ENCODE assay signal across 9 cellular contexts in the genomic region with DNA sequence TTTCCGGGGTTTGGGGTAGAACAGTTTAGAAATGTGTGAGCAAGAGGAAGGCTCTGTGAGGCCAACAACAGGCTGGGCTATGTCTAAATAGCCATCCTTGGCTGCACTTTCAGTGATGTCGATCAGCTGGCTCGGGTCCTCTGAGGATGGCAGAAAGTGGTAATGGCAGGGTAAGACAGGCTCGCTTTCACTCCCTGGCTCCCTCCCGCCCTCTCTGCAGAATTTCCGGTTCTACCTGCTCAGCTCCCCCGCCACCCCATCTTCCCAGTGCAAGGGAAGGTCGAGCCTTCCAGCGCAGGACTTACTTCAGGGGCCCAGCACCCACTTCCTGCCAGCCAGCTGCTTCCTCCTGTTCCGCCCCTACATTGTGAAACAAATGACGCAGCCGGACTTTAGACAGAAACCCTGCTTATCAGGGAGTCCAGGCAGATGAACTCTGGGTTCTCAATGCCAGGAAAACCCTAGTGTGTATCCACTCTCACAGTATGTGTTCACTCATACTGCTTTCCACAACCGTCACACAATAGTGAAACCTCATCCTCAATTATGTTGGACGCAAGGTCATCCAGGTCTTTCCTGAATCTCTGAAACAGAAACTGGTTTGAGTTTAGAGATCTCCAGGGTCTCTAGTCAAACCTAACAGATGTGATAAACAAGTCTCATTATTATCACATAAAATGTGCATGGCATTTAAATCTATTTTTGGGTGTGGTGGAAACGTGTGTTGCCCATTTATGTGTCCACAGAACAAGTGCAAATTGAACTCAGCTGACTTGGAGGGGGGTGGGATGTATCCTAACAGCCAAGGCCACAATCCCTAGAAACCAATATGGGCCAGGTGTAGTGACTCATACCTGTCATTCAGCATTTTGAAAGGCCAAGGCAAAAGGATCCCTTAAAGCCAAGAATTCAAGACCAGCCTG. TPM values are rescaled to one million over a fixed set of nuclear protein-coding genes. Genes with fewer than 3 reads are reported as not detected.
DNase-seq lines count a peak whose midpoint lies in the region; ATAC-seq and TF ChIP-seq lines count a peak whose summit lies in the region.
"Had no signal": no experiment of that assay in that cellular context is flagged by ENCODE, and none has a peak within 500 bp of the region (broad histone marks: within the 10 kb centered on the region; RNA-seq: fewer than 3 reads in every experiment).

No MANE protein-coding gene starts in this region.

- peak overlapping the region; percentile 92 for H3K27ac Mint-ChIP-seq in T-helper 2 cell treated with Interferon-gamma antibody and Interleukin-4, amounts not matched to agents 5 μg/mL and 100 μg/mL, for 36 hours

- peak; percentile 81 for ATAC-seq in GM19467 (IDR thresholded peaks at IDR 0.05; ENCODE audit: unreplicated experiment)
- ATAC-seq: HCT116 had no signal

- H3K27ac ChIP-seq in C4-2B (peak overlapping the region; percentile 52), brain microvascular endothelial cell (peak overlapping the region; percentile 3)

- DNase-seq in HT-29 (ENCODE audit: low spot score) = peak; percentile 96
- peak; percentile 81 for DNase-seq in T-helper 2 cell treated with Interferon-gamma antibody and Interleukin-4, amounts not matched to agents 5 μg/mL and 100 μg/mL, for 36 hours (ENCODE audit: low spot score)
- peak; percentile 74 for DNase-seq in brain microvascular endothelial cell
- DNase-seq in islet precursor cell = peak; percentile 78
- peak; percentile 28 to 41 for DNase-seq in stimulated activated CD4-positive, alpha-beta T cell treated with anti-CD3 and anti-CD28 coated beads, Interleukin-1b, Interleukin-23, amount 100 ng/mL, for 4 hours (ENCODE audit: low read depth in 2 of 2)
- no peak for DNase-seq in NCI-H1436 (lab: John Stamatoyannopoulos, UW)

- no peaks in the 10 kb centered on the region for H3K27me3 Mint-ChIP-seq in T-helper 2 cell treated with Interferon-gamma antibody and Interleukin-4, amounts not matched to agents 5 μg/mL and 100 μg/mL, for 36 hours (ENCODE audit: low read depth)

- in situ Hi-C loops in brain microvascular endothelial cell (cut with HindIII; ENCODE audit: low pct_ligation_motif_present, low sequenced_read_pairs) = no loop called here

- peak overlapping the region; percentile 81 for H3K4me3 Mint-ChIP-seq in T-helper 2 cell treated with Interferon-gamma antibody and Interleukin-4, amounts not matched to agents 5 μg/mL and 100 μg/mL, for 36 hours

- H3K9me3 Mint-ChIP-seq in T-helper 2 cell treated with Interferon-gamma antibody and Interleukin-4, amounts not matched to agents 5 μg/mL and 100 μg/mL, for 36 hours = no peaks in the 10 kb centered on the region

- no peaks in the 10 kb centered on the region for H3K36me3 Mint-ChIP-seq in T-helper 2 cell treated with Interferon-gamma antibody and Interleukin-4, amounts not matched to agents 5 μg/mL and 100 μg/mL, for 36 hours (ENCODE audit: low read depth)

- H3K36me3 ChIP-seq in brain microvascular endothelial cell (replicated peaks) = no peaks in the 10 kb centered on the region

- H3K27me3 ChIP-seq in brain microvascular endothelial cell (replicated peaks) = no peaks in the 10 kb centered on the region

- TF ChIP-seq CTCF in C4-2B (conservative IDR thresholded peaks at IDR 0.05) = no peak
- no peak for TF ChIP-seq CTCF in brain microvascular endothelial cell (IDR thresholded peaks at IDR 0.05; ENCODE audit: low read depth, low read length, missing control alignments)

- no peak overlapping the region for H3K4me3 ChIP-seq in brain microvascular endothelial cell (ENCODE audit: low read depth, low read length)

- peaks cover 29% of the 10 kb centered on the region for H3K4me1 Mint-ChIP-seq in T-helper 2 cell treated with Interferon-gamma antibody and Interleukin-4, amounts not matched to agents 5 μg/mL and 100 μg/mL, for 36 hours (ENCODE audit: low read depth)

RNA-seq across cellular contexts. Expression of a gene that starts 7.1 kb away (rescaled TPM):
- total RNA-seq in HT-29 (2014; rRNA removed; shearing (Covaris generic)) = 128 and 154 TPM in 2 replicates

RNA-seq across cellular contexts. Expression of a gene that starts 24.9 kb away (rescaled TPM):
- total RNA-seq in HT-29 (2014; rRNA removed; shearing (Covaris generic)) = 121 and 139 TPM in 2 replicates

RNA-seq across cellular contexts. Expression of a gene that starts 31.9 kb away (rescaled TPM):
- total RNA-seq in HT-29 (2014; rRNA removed; shearing (Covaris generic)) = 78.4 and 79.3 TPM in 2 replicates

RNA-seq across cellular contexts. Expression of a gene that starts 55.8 kb away (rescaled TPM):
- 0.58 and 0.86 TPM in 2 replicates for total RNA-seq in HT-29 (2014; rRNA removed; shearing (Covaris generic))

RNA-seq across cellular contexts. Expression of a gene that starts 59.2 kb away (rescaled TPM):
- total RNA-seq in HT-29 (2014; rRNA removed; shearing (Covaris generic)) = not detected in 2 replicates
